In the genomic region with DNA sequence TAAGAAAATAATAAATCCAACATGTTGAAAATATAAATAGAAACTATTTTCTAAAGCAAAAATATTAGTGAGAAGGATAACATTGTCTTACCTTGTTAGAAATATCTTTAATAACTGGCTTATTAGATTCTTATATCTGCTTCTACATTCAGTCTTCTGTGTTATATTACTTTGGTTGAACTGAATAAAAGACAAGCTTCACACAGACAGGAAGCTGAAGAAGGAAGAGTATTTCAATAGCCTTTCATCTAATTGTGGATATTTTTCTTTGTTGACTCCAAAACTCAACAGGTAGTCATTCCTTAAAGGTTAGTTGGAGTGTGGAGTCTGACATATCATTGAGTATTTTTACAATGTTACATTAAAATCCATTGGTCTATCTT, we compare ENCODE assay signal across 20 cellular contexts. TPM values are rescaled to one million over a fixed set of nuclear protein-coding genes. Genes with fewer than 3 reads are reported as not detected.
A peak's percentile ranks its signal among the peaks of the same experiment; 100 is the strongest.
DNase-seq lines count a peak whose midpoint lies in the region; ATAC-seq and TF ChIP-seq lines count a peak whose summit lies in the region.
"Had no signal": no experiment of that assay in that cellular context is flagged by ENCODE, and none has a peak within 500 bp of the region (broad histone marks: within the 10 kb centered on the region; RNA-seq: fewer than 3 reads in every experiment).

No MANE protein-coding gene starts in this region.

- no peaks in the 10 kb centered on the region for H3K9me3 Mint-ChIP-seq in activated CD4-positive, alpha-beta T cell treated with anti-CD3 and anti-CD28 coated beads, Interleukin-2, amount 10 ng/mL, durations not matched to agents 24 days and 14 days
- no peaks in the 10 kb centered on the region for H3K9me3 Mint-ChIP-seq in activated CD4-positive, alpha-beta T cell treated with anti-CD3 and anti-CD28 coated beads for 36 hours (ENCODE audit: low read depth)
- H3K9me3 Mint-ChIP-seq: immature natural killer cell had no signal

- H3K9me3 ChIP-seq in GM23248 (ENCODE audit: low read depth) (no peaks in the 10 kb centered on the region), Loucy (ENCODE audit: insufficient read depth, low read depth, low read length) (no peaks in the 10 kb centered on the region), smooth muscle cell (replicated peaks; ENCODE audit: low read depth) (no peaks in the 10 kb centered on the region)
- H3K9me3 ChIP-seq: body of pancreas, pancreas, thoracic aorta had no signal

- peaks cover 19% of the 10 kb centered on the region for H3K4me1 Mint-ChIP-seq in activated CD4-positive, alpha-beta T cell treated with anti-CD3 and anti-CD28 coated beads, Interleukin-2, amount 10 ng/mL, durations not matched to agents 24 days and 14 days
- H3K4me1 Mint-ChIP-seq in activated CD4-positive, alpha-beta T cell treated with anti-CD3 and anti-CD28 coated beads for 36 hours: peaks cover 23% of the 10 kb centered on the region

- in situ Hi-C loops in GM23248 (cut with MboI): no loop called here

- no peak overlapping the region for H3K4me3 Mint-ChIP-seq in activated CD4-positive, alpha-beta T cell treated with anti-CD3 and anti-CD28 coated beads, Interleukin-2, amount 10 ng/mL, durations not matched to agents 24 days and 14 days
- no peak overlapping the region for H3K4me3 Mint-ChIP-seq in activated CD4-positive, alpha-beta T cell treated with anti-CD3 and anti-CD28 coated beads for 36 hours

- intact Hi-C loops in activated CD4-positive, alpha-beta T cell treated with anti-CD3 and anti-CD28 coated beads, Interleukin-2, amount 10 ng/mL, durations not matched to agents 24 days and 14 days (cut with micrococcal nuclease): no loop called here
- intact Hi-C loops in activated CD4-positive, alpha-beta T cell treated with anti-CD3 and anti-CD28 coated beads for 36 hours (cut with DNase I, micrococcal nuclease): loop anchor here in 1 of 2 experiments (2.0 kb wide), 1 partner anchor 42 kb away; no protein-coding TSS in a partner anchor

- no peaks in the 10 kb centered on the region for H3K27me3 Mint-ChIP-seq in activated CD4-positive, alpha-beta T cell treated with anti-CD3 and anti-CD28 coated beads, Interleukin-2, amount 10 ng/mL, durations not matched to agents 24 days and 14 days
- H3K27me3 Mint-ChIP-seq in activated CD4-positive, alpha-beta T cell treated with anti-CD3 and anti-CD28 coated beads for 36 hours: no peaks in the 10 kb centered on the region

- H3K27ac Mint-ChIP-seq in activated CD4-positive, alpha-beta T cell treated with anti-CD3 and anti-CD28 coated beads, Interleukin-2, amount 10 ng/mL, durations not matched to agents 24 days and 14 days: peak overlapping the region; percentile 15
- H3K27ac Mint-ChIP-seq in activated CD4-positive, alpha-beta T cell treated with anti-CD3 and anti-CD28 coated beads for 36 hours: no peak overlapping the region

- peak overlapping the region; percentile 94 for H3K4me2 ChIP-seq in GM23248 (ENCODE audit: unreplicated experiment)
- peak overlapping the region; percentile 57 for H3K4me2 ChIP-seq in Loucy (ENCODE audit: low read depth, low read length, poor library complexity, severe bottlenecking)
- H3K4me2 ChIP-seq in smooth muscle cell: peak overlapping the region; percentile 8

- H3K27ac ChIP-seq in GM23248 (peak overlapping the region; percentile 42), smooth muscle cell (ENCODE audit: low read depth) (no peak overlapping the region)
- H3K27ac ChIP-seq: 22Rv1, body of pancreas, foreskin keratinocyte, pancreas, thoracic aorta had no signal

- peaks cover 21% of the 10 kb centered on the region; the same call in 1 of the 2 replicates for H3F3A ChIP-seq in GM23248 (ENCODE audit: insufficient read depth)
- no peaks in the 10 kb centered on the region for H3F3A ChIP-seq in Loucy (ENCODE audit: low read depth)
- no peaks in the 10 kb centered on the region for H3F3A ChIP-seq in smooth muscle cell (ENCODE audit: low read depth)

- H3K27me3 ChIP-seq in GM23248 (replicated peaks; ENCODE audit: insufficient read depth): no peaks in the 10 kb centered on the region
- no peaks in the 10 kb centered on the region for H3K27me3 ChIP-seq in Loucy (ENCODE audit: insufficient read depth, low read length, poor library complexity, severe bottlenecking)
- no peaks in the 10 kb centered on the region for H3K27me3 ChIP-seq in smooth muscle cell (ENCODE audit: low read depth)
- H3K27me3 ChIP-seq: body of pancreas, foreskin keratinocyte, pancreas had no signal

- no peak for ATAC-seq in activated CD4-positive, alpha-beta T cell treated with anti-CD3 and anti-CD28 coated beads for 36 hours
- ATAC-seq in GM21360 (IDR thresholded peaks at IDR 0.05; ENCODE audit: unreplicated experiment): no peak
- ATAC-seq in HG03460 (IDR thresholded peaks at IDR 0.05; ENCODE audit: unreplicated experiment): no peak
- ATAC-seq: body of pancreas, foreskin keratinocyte, pancreas had no signal

- no peaks in the 10 kb centered on the region for H4K20me1 ChIP-seq in GM23248 (ENCODE audit: insufficient read depth)
- no peaks in the 10 kb centered on the region for H4K20me1 ChIP-seq in Loucy (ENCODE audit: insufficient read depth, low read length, poor library complexity, severe bottlenecking)
- H4K20me1 ChIP-seq in smooth muscle cell (ENCODE audit: low read depth): no peaks in the 10 kb centered on the region

- H2AFZ ChIP-seq in GM23248 (no peak overlapping the region), Loucy (ENCODE audit: low read length) (no peak overlapping the region), smooth muscle cell (ENCODE audit: low read depth) (no peak overlapping the region)

- CTCF ChIA-PET in activated CD4-positive, alpha-beta T cell treated with anti-CD3 and anti-CD28 coated beads for 36 hours (lab: Charles Lee): interaction anchor here (0.8 to 1.7 kb wide), 3 partner anchors 9 to 87 kb away, joined by 3 read pairs; no protein-coding TSS in a partner anchor

- H3K4me3 ChIP-seq in GM23248 (peak overlapping the region; percentile 60; the same call in 1 of the 2 replicates), Loucy (ENCODE audit: low read length, poor library complexity, severe bottlenecking) (peak overlapping the region; percentile 34), smooth muscle cell (no peak overlapping the region)
- H3K4me3 ChIP-seq: body of pancreas, pancreas, thoracic aorta had no signal

- H3K4me1 ChIP-seq in GM23248 (ENCODE audit: insufficient read depth): peaks cover 32% of the 10 kb centered on the region
- peaks cover 18% of the 10 kb centered on the region for H3K4me1 ChIP-seq in Loucy (ENCODE audit: insufficient read depth, low read length, poor library complexity, severe bottlenecking)
- H3K4me1 ChIP-seq in smooth muscle cell (ENCODE audit: low read depth): no peaks in the 10 kb centered on the region
- H3K4me1 ChIP-seq: foreskin keratinocyte had no signal

- peaks cover 16% of the 10 kb centered on the region for H3K79me2 ChIP-seq in GM23248 (ENCODE audit: insufficient read depth)
- H3K79me2 ChIP-seq in Loucy (ENCODE audit: insufficient read depth, low read length): peaks cover 7% of the 10 kb centered on the region; the same call in 1 of the 2 replicates
- H3K79me2 ChIP-seq in smooth muscle cell (ENCODE audit: low read depth): peaks cover 3% of the 10 kb centered on the region

- peaks cover 31% of the 10 kb centered on the region for H3K36me3 Mint-ChIP-seq in activated CD4-positive, alpha-beta T cell treated with anti-CD3 and anti-CD28 coated beads, Interleukin-2, amount 10 ng/mL, durations not matched to agents 24 days and 14 days (ENCODE audit: low read depth)
- peaks cover 21% of the 10 kb centered on the region for H3K36me3 Mint-ChIP-seq in activated CD4-positive, alpha-beta T cell treated with anti-CD3 and anti-CD28 coated beads for 36 hours (ENCODE audit: low read depth)

- H3K9ac ChIP-seq in GM23248 (peak overlapping the region; percentile 14), Loucy (ENCODE audit: low read depth, low read length, poor library complexity, severe bottlenecking) (peak overlapping the region; percentile 18), smooth muscle cell (ENCODE audit: low read depth) (no peak overlapping the region)

- POLR2A ChIA-PET in activated CD4-positive, alpha-beta T cell treated with anti-CD3 and anti-CD28 coated beads for 36 hours (lab: Charles Lee): interaction anchor here (0.7 kb wide), 2 partner anchors 40 to 85 kb away, joined by 3 read pairs; no protein-coding TSS in a partner anchor

- TF ChIP-seq CTCF in Loucy (conservative IDR thresholded peaks at IDR 0.05; ENCODE audit: low read length): no peak
- no peak for TF ChIP-seq CTCF in smooth muscle cell (IDR thresholded peaks at IDR 0.05; ENCODE audit: borderline replicate concordance, insufficient read depth, poor library complexity, severe bottlenecking)

- no peak for DNase-seq in activated CD4-positive, alpha-beta T cell treated with anti-CD3 and anti-CD28 coated beads, Interleukin-2, amount 10 ng/mL, durations not matched to agents 24 days and 14 days
- no peak for DNase-seq in activated CD4-positive, alpha-beta T cell treated with anti-CD3 and anti-CD28 coated beads for 36 hours
- DNase-seq in GM23248 (no peak), smooth muscle cell (lab: John Stamatoyannopoulos, UW; ENCODE audit: unreplicated experiment) (no peak), pons (ENCODE audit: low spot score) (no peak)
- DNase-seq: activated CD4-positive, alpha-beta T cell treated with anti-CD3 and anti-CD28 coated beads, Interleukin-2, amount 50 U/mL, for 1 hour; activated effector memory CD4-positive, alpha-beta T cell treated with Interleukin-2 at 50 U/mL for 16 hours; body of pancreas; effector memory CD4-positive, alpha-beta T cell; foreskin keratinocyte; mesendoderm; NCI-H1436; NCI-H510A; pancreas had no signal

- no peaks in the 10 kb centered on the region for H3K9me2 ChIP-seq in GM23248 (ENCODE audit: insufficient read depth)
- H3K9me2 ChIP-seq in Loucy (replicated peaks; ENCODE audit: low read depth, low read length): no peaks in the 10 kb centered on the region

- H3K36me3 ChIP-seq in GM23248 (ENCODE audit: low read depth): no peaks in the 10 kb centered on the region
- H3K36me3 ChIP-seq in Loucy (ENCODE audit: insufficient read depth, low read length): no peaks in the 10 kb centered on the region; the same call in 1 of the 2 replicates
- H3K36me3 ChIP-seq in smooth muscle cell (ENCODE audit: low read depth): no peaks in the 10 kb centered on the region
- H3K36me3 ChIP-seq: pancreas, thoracic aorta had no signal

RNA-seq across cellular contexts. Expression of gene SETDB2, which starts 10.9 kb away (rescaled TPM):
- total RNA-seq in activated CD4-positive, alpha-beta T cell treated with anti-CD3 and anti-CD28 coated beads, Interleukin-2, amount 10 ng/mL, durations not matched to agents 24 days and 14 days: 13.4 and 14.5 TPM in 2 replicates
- 10 to 100 TPM; 14.2 to 15.1 TPM for total RNA-seq in activated CD4-positive, alpha-beta T cell treated with anti-CD3 and anti-CD28 coated beads for 36 hours
- total RNA-seq in GM23248 (2014; rRNA removed; shearing (Covaris generic)): 2.8 and 5.3 TPM in 2 replicates
- polyA plus RNA-seq in GM23248 (2016; fragmentation: Nextera tagmentation; extraction: Ambion mirVana): 5.1 and 5.7 TPM in 2 replicates
- total RNA-seq in smooth muscle cell: 4.9 and 8.5 TPM in 2 replicates
- polyA plus RNA-seq in smooth muscle cell: 3.5 and 4.5 TPM in 2 replicates

RNA-seq across cellular contexts. Expression of gene CAB39L, which starts 11.1 kb away (rescaled TPM):
- 5.7 and 6.8 TPM in 2 replicates for total RNA-seq in activated CD4-positive, alpha-beta T cell treated with anti-CD3 and anti-CD28 coated beads, Interleukin-2, amount 10 ng/mL, durations not matched to agents 24 days and 14 days
- total RNA-seq in activated CD4-positive, alpha-beta T cell treated with anti-CD3 and anti-CD28 coated beads for 36 hours: 1 to 10 TPM; 4.8 to 5.7 TPM
- total RNA-seq in GM23248 (2014; rRNA removed; shearing (Covaris generic)): 7.3 and 10.5 TPM in 2 replicates
- 6.1 and 7.0 TPM in 2 replicates for polyA plus RNA-seq in GM23248 (2016; fragmentation: Nextera tagmentation; extraction: Ambion mirVana)
- total RNA-seq in smooth muscle cell: 13.8 and 19.7 TPM in 2 replicates
- polyA plus RNA-seq in smooth muscle cell: 10.1 and 13.2 TPM in 2 replicates

RNA-seq across cellular contexts. Expression of gene PHF11, which starts 40.7 kb away (rescaled TPM):
- 56.8 and 60.8 TPM in 2 replicates for total RNA-seq in activated CD4-positive, alpha-beta T cell treated with anti-CD3 and anti-CD28 coated beads, Interleukin-2, amount 10 ng/mL, durations not matched to agents 24 days and 14 days
- total RNA-seq in activated CD4-positive, alpha-beta T cell treated with anti-CD3 and anti-CD28 coated beads for 36 hours: 100 to 1,000 TPM in 1 of 2 experiments, 10 to 100 TPM in 1; 84.0 to 106 TPM
- total RNA-seq in GM23248 (2014; rRNA removed; shearing (Covaris generic)): 13.4 and 16.9 TPM in 2 replicates
- polyA plus RNA-seq in GM23248 (2016; fragmentation: Nextera tagmentation; extraction: Ambion mirVana) (29.3 and 29.6 TPM in 2 replicates), smooth muscle cell (21.0 and 22.9 TPM in 2 replicates)
- total RNA-seq in smooth muscle cell: 25.9 and 30.3 TPM in 2 replicates

Comparison
In these comparisons a context has a peak if more than half of its experiments do, and no peak if none do; other contexts are left out.
1. H3K4me2 ChIP-seq: peak in every context shown above with its lines; median percentile 94 in GM23248; 57 in Loucy; 8 in smooth muscle cell.